In genomic region chr11:126468102-126468521, GRCh38 we compare ENCODE assay signal across 19 cellular contexts.
DNase-seq lines count a peak whose midpoint lies in the region; ATAC-seq and TF ChIP-seq lines count a peak whose summit lies in the region.
"Had no signal": no experiment of that assay in that cellular context is flagged by ENCODE, and none has a peak within 500 bp of the region (broad histone marks: within the 10 kb centered on the region; RNA-seq: fewer than 3 reads in every experiment).

No MANE protein-coding gene starts in this region.

- H3K36me3 ChIP-seq in Loucy (ENCODE audit: insufficient read depth, low read length): no peaks in the 10 kb centered on the region
- H3K36me3 ChIP-seq in neutrophil: no peaks in the 10 kb centered on the region
- H3K36me3 ChIP-seq: BE2C, esophagus muscularis mucosa, Peyer's patch, thyroid gland had no signal

- no peaks in the 10 kb centered on the region for H4K20me1 ChIP-seq in Loucy (ENCODE audit: insufficient read depth, low read length, poor library complexity, severe bottlenecking)

- H3K4me3 ChIP-seq in Loucy (ENCODE audit: low read length, poor library complexity, severe bottlenecking): no peak overlapping the region
- H3K4me3 ChIP-seq in neutrophil (ENCODE audit: low read depth in 1 of 2, low read length in 1 of 2): no peak overlapping the region
- H3K4me3 ChIP-seq: dorsolateral prefrontal cortex, esophagus muscularis mucosa, Peyer's patch, thyroid gland had no signal

- H3K4me2 ChIP-seq in Loucy (ENCODE audit: low read depth, low read length, poor library complexity, severe bottlenecking): no peak overlapping the region

- H3K9ac ChIP-seq in Loucy (ENCODE audit: low read depth, low read length, poor library complexity, severe bottlenecking): peak overlapping the region; percentile 15

- H3F3A ChIP-seq in Loucy (ENCODE audit: low read depth): no peaks in the 10 kb centered on the region

- H3K9me2 ChIP-seq in Loucy (replicated peaks; ENCODE audit: low read depth, low read length): no peaks in the 10 kb centered on the region

- no peaks in the 10 kb centered on the region for H3K79me2 ChIP-seq in Loucy (ENCODE audit: insufficient read depth, low read length)

- in situ Hi-C loops in GM13976 (cut with MboI; ENCODE audit: low sequenced_read_pairs, unreplicated experiment): no loop called here

- TF ChIP-seq CTCF in Loucy (conservative IDR thresholded peaks at IDR 0.05; ENCODE audit: low read length) (no peak), neutrophil (IDR thresholded peaks at IDR 0.05) (no peak), GM13976 (IDR thresholded peaks at IDR 0.05; ENCODE audit: borderline replicate concordance, control extremely low read depth, extremely low read depth, insufficient read depth, missing control alignments) (no peak)

- no peaks in the 10 kb centered on the region for H3K27me3 ChIP-seq in Loucy (ENCODE audit: insufficient read depth, low read length, poor library complexity, severe bottlenecking)
- peaks cover 12% of the 10 kb centered on the region for H3K27me3 ChIP-seq in neutrophil
- H3K27me3 ChIP-seq: BE2C, dorsolateral prefrontal cortex, Peyer's patch, thyroid gland had no signal

- H3K9me3 ChIP-seq in Loucy (ENCODE audit: insufficient read depth, low read depth, low read length) (no peaks in the 10 kb centered on the region), neutrophil (no peaks in the 10 kb centered on the region)
- H3K9me3 ChIP-seq: BE2C, esophagus muscularis mucosa, Peyer's patch, thyroid gland had no signal

- DNase-seq in Daoy (ENCODE audit: low read depth) (peak; percentile 37), iPS-NIHi11 (ENCODE audit: low spot score) (no peak), GM13976 (ENCODE audit: low spot score) (no peak), NCI-H2227 treated with DMSO at 0.1 percent for 48 hours (lab: John Stamatoyannopoulos, UW) (no peak)
- no peak for DNase-seq in activated effector memory CD4-positive, alpha-beta T cell treated with anti-CD3 and anti-CD28 coated beads, Interleukin-2, amount 50 U/mL, for 16 hours
- DNase-seq: activated B cell treated with CpG ODN at 0.5 μM for 24 hours; activated effector memory CD4-positive, alpha-beta T cell treated with Interleukin-2 at 50 U/mL for 16 hours; aorta; BE2C; NCI-H1092 treated with DMSO at 0.1 percent for 48 hours; NCI-H69; Peyer's patch; stimulated activated CD4-positive, alpha-beta T cell treated with anti-CD3 and anti-CD28 coated beads, Interleukin-4, amount 100 ng/mL, for 4 hours; thyroid gland had no signal

- peak; percentile 53 for ATAC-seq in esophagus mucosa

- H3K4me1 ChIP-seq in Loucy (ENCODE audit: insufficient read depth, low read length, poor library complexity, severe bottlenecking) (peaks cover 45% of the 10 kb centered on the region), neutrophil (ENCODE audit: control insufficient read depth in 1 of 2, insufficient read depth in 1 of 2, low read depth in 1 of 2, low read length in 1 of 2) (peaks cover 30 to 49% of the 10 kb centered on the region in 2 experiments)
- H3K4me1 ChIP-seq: BE2C had no signal

- no peak overlapping the region for H2AFZ ChIP-seq in Loucy (ENCODE audit: low read length)

- H3K27ac ChIP-seq in neutrophil: peak overlapping the region; percentile 39
- H3K27ac ChIP-seq: esophagus muscularis mucosa, Peyer's patch, thyroid gland had no signal
